Comparison of ENCODE assay signal across 9 cellular contexts in the genomic region with DNA sequence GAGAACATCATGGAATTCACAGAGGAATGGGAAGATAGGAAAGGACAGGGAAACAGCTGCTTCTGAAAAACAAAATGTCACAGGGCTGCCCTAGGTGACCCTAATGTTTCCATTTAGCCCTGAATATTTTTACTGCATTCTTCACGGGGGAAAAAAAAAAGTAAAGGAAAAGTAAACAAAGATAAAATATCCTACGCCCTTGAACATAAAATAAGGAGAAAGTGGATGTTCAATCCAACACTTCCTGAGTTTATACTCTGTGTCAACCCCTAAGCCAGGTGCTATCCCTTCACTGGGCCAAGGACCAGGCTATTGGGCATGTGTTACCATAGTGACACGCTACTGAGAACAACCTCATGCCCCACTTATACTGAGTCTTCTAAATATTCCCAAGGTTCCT.
A peak's percentile ranks its signal among the peaks of the same experiment; 100 is the strongest.
DNase-seq lines count a peak whose midpoint lies in the region; ATAC-seq and TF ChIP-seq lines count a peak whose summit lies in the region.
"Had no signal": no experiment of that assay in that cellular context is flagged by ENCODE, and none has a peak within 500 bp of the region (broad histone marks: within the 10 kb centered on the region; RNA-seq: fewer than 3 reads in every experiment).

No MANE protein-coding gene starts in this region.

- no peaks in the 10 kb centered on the region for H3K79me2 ChIP-seq in SK-N-SH (ENCODE audit: insufficient read depth)

- TF ChIP-seq CTCF in liver (IDR thresholded peaks at IDR 0.05; ENCODE audit: low read depth, low read length, missing input control): no peak
- TF ChIP-seq CTCF in thoracic aorta (IDR thresholded peaks at IDR 0.05): no peak
- no peak for TF ChIP-seq CTCF in SK-N-SH (IDR thresholded peaks at IDR 0.05)

- H3K4me2 ChIP-seq in SK-N-SH: no peak overlapping the region

- H3K27me3 ChIP-seq in liver (ENCODE audit: control insufficient read depth in 4 of 4, insufficient read depth in 4 of 4, low read length in 3 of 4) (no peaks in the 10 kb centered on the region), thoracic aorta (replicated peaks; ENCODE audit: insufficient read depth) (no peaks in the 10 kb centered on the region), SK-N-SH (ENCODE audit: insufficient read depth) (peaks cover 5% of the 10 kb centered on the region; the same call in 1 of the 2 replicates)
- H3K27me3 ChIP-seq: BE2C, neutrophil had no signal

- no peak for ATAC-seq in thoracic aorta (ENCODE audit: insufficient number of reproducible peaks, low FRiP score, low read depth)

- H4K20me1 ChIP-seq in SK-N-SH (ENCODE audit: insufficient read depth): no peaks in the 10 kb centered on the region

- H3K36me3 ChIP-seq in liver (ENCODE audit: control insufficient read depth in 4 of 4, insufficient read depth in 3 of 4, low read depth in 1 of 4, low read length in 3 of 4): no peaks in the 10 kb centered on the region
- H3K36me3 ChIP-seq in thoracic aorta: no peaks in the 10 kb centered on the region
- H3K36me3 ChIP-seq in SK-N-SH (replicated peaks in 1 of 2; ENCODE audit: control insufficient read depth in 1 of 2, insufficient read depth in 2 of 2, low read length in 1 of 2): no peaks in the 10 kb centered on the region
- H3K36me3 ChIP-seq: BE2C, neutrophil had no signal

- TF ChIP-seq EP300 in SK-N-SH (IDR thresholded peaks at IDR 0.05; ENCODE audit: borderline replicate concordance in 1 of 2, low read depth in 1 of 2, low read length in 1 of 2): no peak

- H3K4me3 ChIP-seq in liver (ENCODE audit: low read depth in 1 of 3, low read length in 3 of 3) (no peak overlapping the region), thoracic aorta (no peak overlapping the region), SK-N-SH (ENCODE audit: low read depth in 2 of 2, low read length in 1 of 2) (no peak overlapping the region)

- H3K9me2 ChIP-seq in SK-N-SH: no peaks in the 10 kb centered on the region

- 59% methylated on average over 3 of the region's 3 CpGs for WGBS in liver
- WGBS in SK-N-SH (ENCODE audit: low lambda C conversion rate): 63% methylated on average over 3 of the region's 3 CpGs

- POLR2A ChIA-PET in SK-N-SH (lab: Yijun Ruan, JAX): interaction anchor here (1.1 to 1.6 kb wide), 2 partner anchors 472 to 473 kb away, joined by 4 to 6 read pairs; a partner anchor contains a TSS

- H3K9ac ChIP-seq in liver (ENCODE audit: low read depth in 1 of 2, low read length in 2 of 2) (no peak overlapping the region), SK-N-SH (no peak overlapping the region)

- H3K9me3 ChIP-seq in liver (ENCODE audit: control insufficient read depth in 4 of 4, low read length in 3 of 4) (no peaks in the 10 kb centered on the region), thoracic aorta (no peaks in the 10 kb centered on the region), SK-N-SH (no peaks in the 10 kb centered on the region)
- H3K9me3 ChIP-seq: BE2C, neutrophil had no signal

- no peaks in the 10 kb centered on the region for H3F3A ChIP-seq in SK-N-SH (replicated peaks; ENCODE audit: insufficient read depth)

- no peak overlapping the region for H2AFZ ChIP-seq in SK-N-SH (ENCODE audit: low read depth)

- TF ChIP-seq RAD21 in liver (IDR thresholded peaks at IDR 0.05): no peak
- no peak for TF ChIP-seq RAD21 in SK-N-SH (IDR thresholded peaks at IDR 0.05; ENCODE audit: low read length)

- H3K27ac ChIP-seq in liver (ENCODE audit: low read depth in 1 of 2, low read length in 2 of 2) (no peak overlapping the region), thoracic aorta (peak overlapping the region; percentile 2 to 48), SK-N-SH (ENCODE audit: low read depth in 2 of 2, low read length in 1 of 2) (no peak overlapping the region)
- H3K27ac ChIP-seq: neutrophil had no signal

- CTCF ChIA-PET in SK-N-SH (lab: Yijun Ruan, JAX): interaction anchor here (0.5 to 9.9 kb wide), 82 partner anchors 8 to 736 kb away, joined by 3 to 159 read pairs (median 4); a partner anchor contains a TSS

- peaks cover 0 to 5% (median 2%) of the 10 kb centered on the region in 4 donors for H3K4me1 ChIP-seq in liver (ENCODE audit: control insufficient read depth in 4 of 4, insufficient read depth in 4 of 4, low read length in 3 of 4)
- H3K4me1 ChIP-seq in thoracic aorta (ENCODE audit: control insufficient read depth in 1 of 2, low read depth in 2 of 2): peaks cover 9 to 29% of the 10 kb centered on the region in 2 donors
- peaks cover 0 to 7% of the 10 kb centered on the region in 2 experiments; a peak in 3 of 4 replicates for H3K4me1 ChIP-seq in SK-N-SH (ENCODE audit: control insufficient read depth in 1 of 2, insufficient read depth in 2 of 2, low read depth in 1 of 2, low read length in 1 of 2)

- DNase-seq in NCI-H1092 treated with DMSO at 0.1 percent for 48 hours (lab: John Stamatoyannopoulos, UW) (peak; percentile 82), cerebellar cortex (ENCODE audit: low spot score) (peak; percentile 8), thoracic aorta (ENCODE audit: low spot score) (no peak), SK-N-SH (no peak), activated gamma-delta T cell (lab: John Stamatoyannopoulos, UW) (no peak), iPS-NIHi7 (ENCODE audit: extremely low spot score) (no peak)

TF ChIP-seq in liver, 16 proteins besides CTCF, POLR2A, EP300 and RAD21:
- TF ChIP-seq FOXA1 (IDR thresholded peaks at IDR 0.05) (no peak), RXRA (IDR thresholded peaks at IDR 0.05) (peak in 1 of 2 donors; percentile 11), NR2F2 (IDR thresholded peaks at IDR 0.05) (peak; percentile 87)
TF ChIP-seq in liver: peak in this region for 2.

TF ChIP-seq in SK-N-SH, 30 proteins besides CTCF, POLR2A, EP300 and RAD21 (continues in another document):
- TF ChIP-seq RCOR1 (IDR thresholded peaks at IDR 0.05; ENCODE audit: low read length) (no peak), MEF2A (IDR thresholded peaks at IDR 0.05; ENCODE audit: borderline replicate concordance, low read depth) (no peak), GATA2 (CRISPR knock-in tag; IDR thresholded peaks at IDR 0.05) (no peak), TCF12 (IDR thresholded peaks at IDR 0.05) (no peak), NFIC (IDR thresholded peaks at IDR 0.05; ENCODE audit: borderline replicate concordance) (no peak), JUND (IDR thresholded peaks at IDR 0.05) (no peak), CHD2 (IDR thresholded peaks at IDR 0.05; ENCODE audit: low read length, partially characterized antibody) (no peak), TEAD4 (IDR thresholded peaks at IDR 0.05; ENCODE audit: borderline replicate concordance, insufficient read depth) (no peak), ELF1 (IDR thresholded peaks at IDR 0.05) (no peak), MXI1 (IDR thresholded peaks at IDR 0.05; ENCODE audit: low read depth, low read length) (no peak)
- TF ChIP-seq, protein P1, sequence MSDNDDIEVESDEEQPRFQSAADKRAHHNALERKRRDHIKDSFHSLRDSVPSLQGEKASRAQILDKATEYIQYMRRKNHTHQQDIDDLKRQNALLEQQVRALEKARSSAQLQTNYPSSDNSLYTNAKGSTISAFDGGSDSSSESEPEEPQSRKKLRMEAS (IDR thresholded peaks at IDR 0.05; ENCODE audit: low read depth): no peak
- TF ChIP-seq, protein P2, sequence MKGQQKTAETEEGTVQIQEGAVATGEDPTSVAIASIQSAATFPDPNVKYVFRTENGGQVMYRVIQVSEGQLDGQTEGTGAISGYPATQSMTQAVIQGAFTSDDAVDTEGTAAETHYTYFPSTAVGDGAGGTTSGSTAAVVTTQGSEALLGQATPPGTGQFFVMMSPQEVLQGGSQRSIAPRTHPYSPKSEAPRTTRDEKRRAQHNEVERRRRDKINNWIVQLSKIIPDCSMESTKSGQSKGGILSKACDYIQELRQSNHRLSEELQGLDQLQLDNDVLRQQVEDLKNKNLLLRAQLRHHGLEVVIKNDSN (IDR thresholded peaks at IDR 0.05; ENCODE audit: borderline replicate concordance, low read depth): no peak
- TF ChIP-seq, protein P3, sequence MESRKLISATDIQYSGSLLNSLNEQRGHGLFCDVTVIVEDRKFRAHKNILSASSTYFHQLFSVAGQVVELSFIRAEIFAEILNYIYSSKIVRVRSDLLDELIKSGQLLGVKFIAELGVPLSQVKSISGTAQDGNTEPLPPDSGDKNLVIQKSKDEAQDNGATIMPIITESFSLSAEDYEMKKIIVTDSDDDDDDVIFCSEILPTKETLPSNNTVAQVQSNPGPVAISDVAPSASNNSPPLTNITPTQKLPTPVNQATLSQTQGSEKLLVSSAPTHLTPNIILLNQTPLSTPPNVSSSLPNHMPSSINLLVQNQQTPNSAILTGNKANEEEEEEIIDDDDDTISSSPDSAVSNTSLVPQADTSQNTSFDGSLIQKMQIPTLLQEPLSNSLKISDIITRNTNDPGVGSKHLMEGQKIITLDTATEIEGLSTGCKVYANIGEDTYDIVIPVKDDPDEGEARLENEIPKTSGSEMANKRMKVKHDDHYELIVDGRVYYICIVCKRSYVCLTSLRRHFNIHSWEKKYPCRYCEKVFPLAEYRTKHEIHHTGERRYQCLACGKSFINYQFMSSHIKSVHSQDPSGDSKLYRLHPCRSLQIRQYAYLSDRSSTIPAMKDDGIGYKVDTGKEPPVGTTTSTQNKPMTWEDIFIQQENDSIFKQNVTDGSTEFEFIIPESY (IDR thresholded peaks at IDR 0.05; ENCODE audit: borderline replicate concordance, low read depth): no peak
- TF ChIP-seq, protein P4, sequence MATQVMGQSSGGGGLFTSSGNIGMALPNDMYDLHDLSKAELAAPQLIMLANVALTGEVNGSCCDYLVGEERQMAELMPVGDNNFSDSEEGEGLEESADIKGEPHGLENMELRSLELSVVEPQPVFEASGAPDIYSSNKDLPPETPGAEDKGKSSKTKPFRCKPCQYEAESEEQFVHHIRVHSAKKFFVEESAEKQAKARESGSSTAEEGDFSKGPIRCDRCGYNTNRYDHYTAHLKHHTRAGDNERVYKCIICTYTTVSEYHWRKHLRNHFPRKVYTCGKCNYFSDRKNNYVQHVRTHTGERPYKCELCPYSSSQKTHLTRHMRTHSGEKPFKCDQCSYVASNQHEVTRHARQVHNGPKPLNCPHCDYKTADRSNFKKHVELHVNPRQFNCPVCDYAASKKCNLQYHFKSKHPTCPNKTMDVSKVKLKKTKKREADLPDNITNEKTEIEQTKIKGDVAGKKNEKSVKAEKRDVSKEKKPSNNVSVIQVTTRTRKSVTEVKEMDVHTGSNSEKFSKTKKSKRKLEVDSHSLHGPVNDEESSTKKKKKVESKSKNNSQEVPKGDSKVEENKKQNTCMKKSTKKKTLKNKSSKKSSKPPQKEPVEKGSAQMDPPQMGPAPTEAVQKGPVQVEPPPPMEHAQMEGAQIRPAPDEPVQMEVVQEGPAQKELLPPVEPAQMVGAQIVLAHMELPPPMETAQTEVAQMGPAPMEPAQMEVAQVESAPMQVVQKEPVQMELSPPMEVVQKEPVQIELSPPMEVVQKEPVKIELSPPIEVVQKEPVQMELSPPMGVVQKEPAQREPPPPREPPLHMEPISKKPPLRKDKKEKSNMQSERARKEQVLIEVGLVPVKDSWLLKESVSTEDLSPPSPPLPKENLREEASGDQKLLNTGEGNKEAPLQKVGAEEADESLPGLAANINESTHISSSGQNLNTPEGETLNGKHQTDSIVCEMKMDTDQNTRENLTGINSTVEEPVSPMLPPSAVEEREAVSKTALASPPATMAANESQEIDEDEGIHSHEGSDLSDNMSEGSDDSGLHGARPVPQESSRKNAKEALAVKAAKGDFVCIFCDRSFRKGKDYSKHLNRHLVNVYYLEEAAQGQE (IDR thresholded peaks at IDR 0.05; ENCODE audit: low read depth, low read length): no peak

Comparison
In these comparisons a context has a peak if more than half of its experiments do, and no peak if none do; other contexts are left out.
1. DNase-seq: peak in NCI-H1092 treated with DMSO at 0.1 percent for 48 hours (single experiment) and cerebellar cortex (single experiment); none in thoracic aorta (single experiment), SK-N-SH (single experiment), activated gamma-delta T cell (single experiment) and iPS-NIHi7 (single experiment).
2. H3K27ac ChIP-seq: peak in thoracic aorta (2 of 2); none in liver (0 of 2) and SK-N-SH (0 of 2).